12 cellular contexts compared by ENCODE assay signal in the genomic region with DNA sequence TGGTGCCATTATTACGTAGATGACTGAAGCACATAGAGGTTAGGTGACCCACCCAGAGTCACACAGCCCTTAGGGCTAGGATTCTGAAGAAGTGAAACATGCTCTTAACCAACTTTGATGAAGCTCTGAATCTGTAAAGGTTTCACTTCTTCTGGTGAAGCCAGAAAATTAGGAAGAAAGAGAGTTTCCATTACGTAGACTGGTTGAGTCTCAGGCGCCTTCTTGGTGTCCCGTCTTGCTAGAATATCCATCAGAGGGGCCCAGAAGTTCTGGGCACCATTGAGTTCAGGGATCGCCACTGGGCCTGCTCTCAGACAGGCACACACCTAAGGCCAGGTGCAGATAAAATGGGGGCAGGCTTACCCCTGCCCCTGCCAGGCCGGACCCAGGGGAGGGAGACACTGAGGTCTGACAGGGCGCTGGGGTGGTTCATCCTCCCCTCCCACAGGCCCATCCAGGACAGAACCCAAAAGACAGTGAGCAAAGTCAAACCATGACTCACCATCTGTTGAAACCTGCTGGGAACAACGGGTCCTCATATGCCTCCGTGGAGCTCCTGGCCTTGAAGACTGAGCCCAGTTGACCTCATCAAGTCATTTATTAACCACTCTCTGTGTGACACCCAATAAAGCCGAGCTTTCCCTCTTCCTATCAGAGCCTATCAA. TPM values are rescaled to one million over a fixed set of nuclear protein-coding genes. Genes with fewer than 3 reads are reported as not detected.
A peak's percentile ranks its signal among the peaks of the same experiment; 100 is the strongest.
DNase-seq lines count a peak whose midpoint lies in the region; ATAC-seq, FAIRE-seq and TF ChIP-seq lines count a peak whose summit lies in the region.
"Had no signal": no experiment of that assay in that cellular context is flagged by ENCODE, and none has a peak within 500 bp of the region (broad histone marks: within the 10 kb centered on the region; RNA-seq: fewer than 3 reads in every experiment).

No MANE protein-coding gene starts in this region.

- no peak overlapping the region for H3K27ac Mint-ChIP-seq in activated CD8-positive, alpha-beta memory T cell treated with anti-CD3 and anti-CD28 coated beads, Interleukin-2, amount 10 ng/mL, durations not matched to agents 7 days and 5 days
- H3K27ac Mint-ChIP-seq in T-helper 17 cell = no peak overlapping the region
- H3K27ac Mint-ChIP-seq: activated naive CD8-positive, alpha-beta T cell treated with anti-CD3 and anti-CD28 coated beads, Interleukin-2, amount 10 ng/mL, durations not matched to agents 7 days and 5 days had no signal

- no peak overlapping the region for H3K4me3 Mint-ChIP-seq in activated CD8-positive, alpha-beta memory T cell treated with anti-CD3 and anti-CD28 coated beads, Interleukin-2, amount 10 ng/mL, durations not matched to agents 7 days and 5 days
- H3K4me3 Mint-ChIP-seq in T-helper 17 cell = peak overlapping the region; percentile 4
- H3K4me3 Mint-ChIP-seq: activated naive CD8-positive, alpha-beta T cell treated with anti-CD3 and anti-CD28 coated beads, Interleukin-2, amount 10 ng/mL, durations not matched to agents 7 days and 5 days had no signal

- peaks cover 8% of the 10 kb centered on the region for H3K27me3 Mint-ChIP-seq in activated CD8-positive, alpha-beta memory T cell treated with anti-CD3 and anti-CD28 coated beads, Interleukin-2, amount 10 ng/mL, durations not matched to agents 7 days and 5 days
- peaks cover 29% of the 10 kb centered on the region for H3K27me3 Mint-ChIP-seq in T-helper 17 cell

- no peaks in the 10 kb centered on the region for H3K9me3 Mint-ChIP-seq in activated CD8-positive, alpha-beta memory T cell treated with anti-CD3 and anti-CD28 coated beads, Interleukin-2, amount 10 ng/mL, durations not matched to agents 7 days and 5 days (ENCODE audit: low read depth)
- H3K9me3 Mint-ChIP-seq: activated naive CD8-positive, alpha-beta T cell treated with anti-CD3 and anti-CD28 coated beads, Interleukin-2, amount 10 ng/mL, durations not matched to agents 7 days and 5 days had no signal

- ATAC-seq in activated CD8-positive, alpha-beta memory T cell treated with anti-CD3 and anti-CD28 coated beads, Interleukin-2, amount 10 ng/mL, durations not matched to agents 7 days and 5 days = no peak
- ATAC-seq in HG03025 (IDR thresholded peaks at IDR 0.05; ENCODE audit: low FRiP score, unreplicated experiment) (peak; percentile 86), T-helper 17 cell (no peak)

- no peak for TF ChIP-seq POLR2A in H54 (IDR thresholded peaks at IDR 0.05; ENCODE audit: low read depth, low read length)

- no peak for FAIRE-seq in H54 (lab: Jason Lieb, UNC)

- no peaks in the 10 kb centered on the region for H3K36me3 Mint-ChIP-seq in activated CD8-positive, alpha-beta memory T cell treated with anti-CD3 and anti-CD28 coated beads, Interleukin-2, amount 10 ng/mL, durations not matched to agents 7 days and 5 days
- H3K36me3 Mint-ChIP-seq in T-helper 17 cell (ENCODE audit: low read depth) = no peaks in the 10 kb centered on the region
- H3K36me3 Mint-ChIP-seq: activated naive CD8-positive, alpha-beta T cell treated with anti-CD3 and anti-CD28 coated beads, Interleukin-2, amount 10 ng/mL, durations not matched to agents 7 days and 5 days had no signal

- peak; percentile 7 for DNase-seq in activated CD8-positive, alpha-beta memory T cell treated with anti-CD3 and anti-CD28 coated beads, Interleukin-2, amount 10 ng/mL, durations not matched to agents 7 days and 5 days
- DNase-seq in activated CD8-positive, alpha-beta memory T cell treated with anti-CD3 and anti-CD28 coated beads, Interleukin-2, amount 50 U/mL, for 48 hours = no peak
- DNase-seq in T-helper 17 cell (no peak), ureter (ENCODE audit: low spot score) (peak; percentile 36), cortex of kidney (lab: John Stamatoyannopoulos, UW) (no peak), H54 (ENCODE audit: insufficient read length, low spot score) (no peak)
- DNase-seq in stimulated activated CD4-positive, alpha-beta T cell treated with anti-CD3 and anti-CD28 coated beads, Interleukin-2, amount 100 ng/mL, for 24 hours = no peak
- DNase-seq: activated naive CD8-positive, alpha-beta T cell treated with anti-CD3 and anti-CD28 coated beads, Interleukin-2, amount 10 ng/mL, durations not matched to agents 7 days and 5 days; foreskin melanocyte; SHP77 had no signal

- no peaks in the 10 kb centered on the region for H3K4me1 Mint-ChIP-seq in activated CD8-positive, alpha-beta memory T cell treated with anti-CD3 and anti-CD28 coated beads, Interleukin-2, amount 10 ng/mL, durations not matched to agents 7 days and 5 days
- no peaks in the 10 kb centered on the region for H3K4me1 Mint-ChIP-seq in T-helper 17 cell
- H3K4me1 Mint-ChIP-seq: activated naive CD8-positive, alpha-beta T cell treated with anti-CD3 and anti-CD28 coated beads, Interleukin-2, amount 10 ng/mL, durations not matched to agents 7 days and 5 days had no signal

- CTCF ChIA-PET in activated CD8-positive, alpha-beta memory T cell treated with anti-CD3 and anti-CD28 coated beads, Interleukin-2, amount 10 ng/mL, durations not matched to agents 7 days and 5 days (lab: Charles Lee) = interaction anchor here (1.7 kb wide), 1 partner anchor 149 kb away, joined by 4 read pairs; no protein-coding TSS in a partner anchor

- no peaks in the 10 kb centered on the region for H3K9me3 ChIP-seq in T-helper 17 cell (ENCODE audit: control insufficient read depth, low read length, poor library complexity, severe bottlenecking)
- H3K9me3 ChIP-seq: tibial artery had no signal

RNA-seq across cellular contexts. Expression of gene DRGX, which starts 33.2 kb away (rescaled TPM):
- total RNA-seq in activated CD8-positive, alpha-beta memory T cell treated with anti-CD3 and anti-CD28 coated beads, Interleukin-2, amount 10 ng/mL, durations not matched to agents 7 days and 5 days = not detected
- total RNA-seq in T-helper 17 cell (not detected), ureter (not detected)
- total RNA-seq: activated naive CD8-positive, alpha-beta T cell treated with anti-CD3 and anti-CD28 coated beads, Interleukin-2, amount 10 ng/mL, durations not matched to agents 7 days and 5 days had no signal

Comparison
In these comparisons a context has a peak if more than half of its experiments do, and no peak if none do; other contexts are left out.
1. DNase-seq: peak in activated CD8-positive, alpha-beta memory T cell treated with anti-CD3 and anti-CD28 coated beads, Interleukin-2, amount 10 ng/mL, durations not matched to agents 7 days and 5 days (single experiment) and ureter (single experiment); none in activated CD8-positive, alpha-beta memory T cell treated with anti-CD3 and anti-CD28 coated beads, Interleukin-2, amount 50 U/mL, for 48 hours (single experiment), T-helper 17 cell (0 of 3), stimulated activated CD4-positive, alpha-beta T cell treated with anti-CD3 and anti-CD28 coated beads, Interleukin-2, amount 100 ng/mL, for 24 hours (0 of 2), cortex of kidney (single experiment) and H54 (single experiment).